In the genomic region with DNA sequence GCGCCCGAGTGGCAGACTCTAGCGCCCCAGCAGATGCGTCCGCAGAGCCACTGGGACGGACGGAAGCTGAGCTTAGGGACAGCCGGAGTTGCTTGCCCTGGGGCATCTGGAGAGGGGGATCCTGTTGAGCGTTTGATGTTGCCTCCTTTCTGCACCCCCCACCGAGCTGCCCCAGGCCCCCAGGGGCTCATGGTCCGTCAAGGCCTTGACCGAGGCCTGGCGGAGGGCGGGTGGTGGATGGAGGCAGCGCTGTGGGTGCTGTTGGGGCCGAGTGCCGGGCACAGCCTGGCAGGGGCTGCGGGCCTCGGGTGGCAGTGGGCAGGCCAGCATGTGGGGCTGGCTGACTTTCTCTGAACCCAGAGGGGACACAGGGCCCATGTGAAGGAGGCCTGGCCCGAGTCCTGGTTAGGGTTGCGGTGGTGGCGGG, we compare ENCODE assay signal across 13 cellular contexts. TPM values are rescaled to one million over a fixed set of nuclear protein-coding genes. Genes with fewer than 3 reads are reported as not detected.
DNase-seq lines count a peak whose midpoint lies in the region; ATAC-seq and TF ChIP-seq lines count a peak whose summit lies in the region.
"Had no signal": no experiment of that assay in that cellular context is flagged by ENCODE, and none has a peak within 500 bp of the region (broad histone marks: within the 10 kb centered on the region; RNA-seq: fewer than 3 reads in every experiment).

No MANE protein-coding gene starts in this region.

- peaks cover 6% of the 10 kb centered on the region for H3K36me3 Mint-ChIP-seq in activated CD8-positive, alpha-beta memory T cell treated with anti-CD3 and anti-CD28 coated beads, Interleukin-2, amount 10 ng/mL, durations not matched to agents 7 days and 5 days
- H3K36me3 Mint-ChIP-seq in endodermal cell (ENCODE audit: low read depth): peaks cover 7% of the 10 kb centered on the region
- H3K36me3 Mint-ChIP-seq in stimulated activated effector memory CD8-positive, alpha-beta T cell treated with anti-CD3 and anti-CD28 coated beads, Interleukin-12 subunit alpha, Interleukin-12 subunit beta, amount 100 ng/mL, for 72 hours: peaks cover 37% of the 10 kb centered on the region

- no peaks in the 10 kb centered on the region for H3K27me3 ChIP-seq in endodermal cell (ENCODE audit: control insufficient read depth, insufficient read depth, low read length, poor library complexity, severe bottlenecking)
- H3K27me3 ChIP-seq: brain microvascular endothelial cell, gastroesophageal sphincter, Peyer's patch had no signal

- H3K9me3 ChIP-seq in SK-N-MC (ENCODE audit: low read depth, low read length) (no peaks in the 10 kb centered on the region), endodermal cell (ENCODE audit: control insufficient read depth, low read length) (no peaks in the 10 kb centered on the region)
- H3K9me3 ChIP-seq: gastroesophageal sphincter, Peyer's patch had no signal

- H3K27me3 Mint-ChIP-seq in activated CD8-positive, alpha-beta memory T cell treated with anti-CD3 and anti-CD28 coated beads, Interleukin-2, amount 10 ng/mL, durations not matched to agents 7 days and 5 days: no peaks in the 10 kb centered on the region
- H3K27me3 Mint-ChIP-seq in endodermal cell (ENCODE audit: insufficient read depth): no peaks in the 10 kb centered on the region

- H3K4me1 ChIP-seq in endodermal cell (ENCODE audit: control insufficient read depth, insufficient read depth, low read length): no peaks in the 10 kb centered on the region

- H3K9ac ChIP-seq in SK-N-MC (ENCODE audit: insufficient read length) (peak overlapping the region; percentile 23), endodermal cell (ENCODE audit: extremely low read depth, low read length, poor library complexity, severe bottlenecking) (no peak overlapping the region)

- H3K4me3 ChIP-seq in SK-N-MC (peak overlapping the region; percentile 93), endodermal cell (ENCODE audit: low read length) (no peak overlapping the region)

- no peak for TF ChIP-seq CTCF in endodermal cell (conservative IDR thresholded peaks at IDR 0.05)

- DNase-seq in activated CD8-positive, alpha-beta memory T cell treated with anti-CD3 and anti-CD28 coated beads, Interleukin-2, amount 10 ng/mL, durations not matched to agents 7 days and 5 days: no peak
- no peak for DNase-seq in activated CD8-positive, alpha-beta memory T cell treated with anti-CD3 and anti-CD28 coated beads for 24 hours
- no peak for DNase-seq in SK-N-MC (ENCODE audit: low read depth, low spot score)
- DNase-seq in endodermal cell: no peak
- no peak for DNase-seq in stimulated activated effector memory CD8-positive, alpha-beta T cell treated with anti-CD3 and anti-CD28 coated beads, Interleukin-12 subunit alpha, Interleukin-12 subunit beta, amount 100 ng/mL, for 72 hours (ENCODE audit: low spot score in 2 of 2)
- no peak for DNase-seq in NCI-H146 treated with DMSO at 0.1 percent for 48 hours (lab: John Stamatoyannopoulos, UW; ENCODE audit: unreplicated experiment)
- DNase-seq in DMS79 (lab: John Stamatoyannopoulos, UW): no peak
- DNase-seq: activated CD4-positive, alpha-beta T cell treated with anti-CD3 and anti-CD28 coated beads for 48 hours; brain microvascular endothelial cell; NCI-H1436 treated with DMSO at 0.1 percent for 48 hours had no signal

- no peaks in the 10 kb centered on the region for H3K9me3 Mint-ChIP-seq in activated CD8-positive, alpha-beta memory T cell treated with anti-CD3 and anti-CD28 coated beads, Interleukin-2, amount 10 ng/mL, durations not matched to agents 7 days and 5 days (ENCODE audit: low read depth)
- no peaks in the 10 kb centered on the region for H3K9me3 Mint-ChIP-seq in endodermal cell
- H3K9me3 Mint-ChIP-seq in stimulated activated effector memory CD8-positive, alpha-beta T cell treated with anti-CD3 and anti-CD28 coated beads, Interleukin-12 subunit alpha, Interleukin-12 subunit beta, amount 100 ng/mL, for 72 hours: no peaks in the 10 kb centered on the region

- peaks cover 31% of the 10 kb centered on the region for H3K4me1 Mint-ChIP-seq in activated CD8-positive, alpha-beta memory T cell treated with anti-CD3 and anti-CD28 coated beads, Interleukin-2, amount 10 ng/mL, durations not matched to agents 7 days and 5 days
- H3K4me1 Mint-ChIP-seq in endodermal cell: peaks cover 19% of the 10 kb centered on the region
- peaks cover 46% of the 10 kb centered on the region for H3K4me1 Mint-ChIP-seq in stimulated activated effector memory CD8-positive, alpha-beta T cell treated with anti-CD3 and anti-CD28 coated beads, Interleukin-12 subunit alpha, Interleukin-12 subunit beta, amount 100 ng/mL, for 72 hours

- H3K36me3 ChIP-seq in SK-N-MC (ENCODE audit: insufficient read depth, low read length): peaks cover 1% of the 10 kb centered on the region; the same call in 1 of the 2 replicates
- H3K36me3 ChIP-seq in endodermal cell (ENCODE audit: control insufficient read depth, insufficient read depth, low read length): no peaks in the 10 kb centered on the region
- H3K36me3 ChIP-seq: brain microvascular endothelial cell, gastroesophageal sphincter, Peyer's patch had no signal

- peak overlapping the region; percentile 95 for H3K4me3 Mint-ChIP-seq in activated CD8-positive, alpha-beta memory T cell treated with anti-CD3 and anti-CD28 coated beads, Interleukin-2, amount 10 ng/mL, durations not matched to agents 7 days and 5 days
- H3K4me3 Mint-ChIP-seq in endodermal cell: peak overlapping the region; percentile 86
- H3K4me3 Mint-ChIP-seq in stimulated activated effector memory CD8-positive, alpha-beta T cell treated with anti-CD3 and anti-CD28 coated beads, Interleukin-12 subunit alpha, Interleukin-12 subunit beta, amount 100 ng/mL, for 72 hours: peak overlapping the region; percentile 93

- H3K27ac Mint-ChIP-seq in activated CD8-positive, alpha-beta memory T cell treated with anti-CD3 and anti-CD28 coated beads, Interleukin-2, amount 10 ng/mL, durations not matched to agents 7 days and 5 days: peak overlapping the region; percentile 92
- peak overlapping the region; percentile 91 for H3K27ac Mint-ChIP-seq in endodermal cell
- H3K27ac Mint-ChIP-seq in stimulated activated effector memory CD8-positive, alpha-beta T cell treated with anti-CD3 and anti-CD28 coated beads, Interleukin-12 subunit alpha, Interleukin-12 subunit beta, amount 100 ng/mL, for 72 hours: peak overlapping the region; percentile 87

- no peak for ATAC-seq in activated CD8-positive, alpha-beta memory T cell treated with anti-CD3 and anti-CD28 coated beads, Interleukin-2, amount 10 ng/mL, durations not matched to agents 7 days and 5 days
- ATAC-seq in stimulated activated effector memory CD8-positive, alpha-beta T cell treated with anti-CD3 and anti-CD28 coated beads, Interleukin-12 subunit alpha, Interleukin-12 subunit beta, amount 100 ng/mL, for 72 hours: no peak
- no peak for ATAC-seq in GM19035 (IDR thresholded peaks at IDR 0.05; ENCODE audit: unreplicated experiment)
- ATAC-seq: gastroesophageal sphincter had no signal

- H3K27ac ChIP-seq in SK-N-MC (no peak overlapping the region), endodermal cell (ENCODE audit: low read depth, low read length) (no peak overlapping the region)
- H3K27ac ChIP-seq: brain microvascular endothelial cell had no signal

- 92 to 94% methylated on average over 16 to 22 of the region's 22 CpGs for WGBS in endodermal cell (ENCODE audit: insufficient coverage in 1 of 2, insufficient read length in 1 of 2), 2 experiments

- CTCF ChIA-PET in activated CD8-positive, alpha-beta memory T cell treated with anti-CD3 and anti-CD28 coated beads, Interleukin-2, amount 10 ng/mL, durations not matched to agents 7 days and 5 days (lab: Charles Lee): interaction anchor here (0.6 to 1.7 kb wide), 3 partner anchors 10 to 109 kb away, joined by 3 to 7 read pairs (median 3); no protein-coding TSS in a partner anchor

RNA-seq across cellular contexts. Expression of a gene that starts 2.7 kb away (rescaled TPM):
- total RNA-seq in activated CD8-positive, alpha-beta memory T cell treated with anti-CD3 and anti-CD28 coated beads, Interleukin-2, amount 10 ng/mL, durations not matched to agents 7 days and 5 days: 100 to 1,000 TPM; 114 to 129 TPM
- 100 to 1,000 TPM; 111 to 112 TPM for total RNA-seq in endodermal cell
- 107 TPM for polyA plus RNA-seq in endodermal cell (2013, experiment 1 of 2)
- polyA plus RNA-seq in endodermal cell (2013, experiment 2 of 2): 98.1 TPM

RNA-seq across cellular contexts. Expression of a gene that starts 38.5 kb away (rescaled TPM):
- 10 to 100 TPM in 1 of 2 experiments, 1 to 10 TPM in 1; 9.3 to 11.4 TPM for total RNA-seq in activated CD8-positive, alpha-beta memory T cell treated with anti-CD3 and anti-CD28 coated beads, Interleukin-2, amount 10 ng/mL, durations not matched to agents 7 days and 5 days
- 10 to 100 TPM in 1 of 2 donors, 1 to 10 TPM in 1; 9.9 to 13.8 TPM for total RNA-seq in endodermal cell
- polyA plus RNA-seq in endodermal cell (2013, experiment 1 of 2): 4.5 TPM
- 3.1 TPM for polyA plus RNA-seq in endodermal cell (2013, experiment 2 of 2)

RNA-seq across cellular contexts. Expression of a gene that starts 38.5 kb away (rescaled TPM):
- 10 to 100 TPM; 32.9 to 34.8 TPM for total RNA-seq in activated CD8-positive, alpha-beta memory T cell treated with anti-CD3 and anti-CD28 coated beads, Interleukin-2, amount 10 ng/mL, durations not matched to agents 7 days and 5 days
- 10 to 100 TPM; 69.6 to 75.3 TPM for total RNA-seq in endodermal cell
- 46.5 TPM for polyA plus RNA-seq in endodermal cell (2013, experiment 1 of 2)
- polyA plus RNA-seq in endodermal cell (2013, experiment 2 of 2): 42.9 TPM

RNA-seq across cellular contexts. Expression of a gene that starts 58.4 kb away (rescaled TPM):
- 100 to 1,000 TPM; 156 to 189 TPM for total RNA-seq in activated CD8-positive, alpha-beta memory T cell treated with anti-CD3 and anti-CD28 coated beads, Interleukin-2, amount 10 ng/mL, durations not matched to agents 7 days and 5 days
- 10 to 100 TPM; 50.6 to 52.9 TPM for total RNA-seq in endodermal cell
- 45.1 TPM for polyA plus RNA-seq in endodermal cell (2013, experiment 1 of 2)
- polyA plus RNA-seq in endodermal cell (2013, experiment 2 of 2): 45.7 TPM
